In genomic region chr9:15189491-15189890, GRCh38 we compare ENCODE assay signal across 32 cellular contexts.
"Had no signal": no experiment of that assay in that cellular context is flagged by ENCODE, and none has a peak within 500 bp of the region (broad histone marks: within the 10 kb centered on the region; RNA-seq: fewer than 3 reads in every experiment).

No MANE protein-coding gene starts in this region.

- H3K9me3 Mint-ChIP-seq: activated B cell treated with CpG ODN at 0.5 μM for 24 hours; activated CD4-positive, alpha-beta memory T cell treated with anti-CD3 and anti-CD28 coated beads, Interleukin-2, amount 10 ng/mL, durations not matched to agents 7 days and 5 days; activated naive CD4-positive, alpha-beta T cell treated with anti-CD3 and anti-CD28 coated beads, Interleukin-2, amount 10 ng/mL, durations not matched to agents 7 days and 5 days; activated naive CD8-positive, alpha-beta T cell treated with anti-CD3 and anti-CD28 coated beads, Interleukin-2, amount 50 U/mL, for 24 hours had no signal

- H3K27ac Mint-ChIP-seq: activated B cell treated with CpG ODN at 0.5 μM for 24 hours; activated CD4-positive, alpha-beta memory T cell treated with anti-CD3 and anti-CD28 coated beads, Interleukin-2, amount 10 ng/mL, durations not matched to agents 7 days and 5 days; activated CD8-positive, alpha-beta memory T cell treated with anti-CD3 and anti-CD28 coated beads, Interleukin-2, amount 10 ng/mL, durations not matched to agents 7 days and 5 days; activated naive CD4-positive, alpha-beta T cell treated with anti-CD3 and anti-CD28 coated beads, Interleukin-2, amount 10 ng/mL, durations not matched to agents 7 days and 5 days; activated naive CD8-positive, alpha-beta T cell; activated naive CD8-positive, alpha-beta T cell treated with anti-CD3 and anti-CD28 coated beads, Interleukin-2, amount 50 U/mL, for 24 hours had no signal

- H3K27me3 Mint-ChIP-seq: activated B cell treated with CpG ODN at 0.5 μM for 24 hours; activated CD4-positive, alpha-beta memory T cell treated with anti-CD3 and anti-CD28 coated beads, Interleukin-2, amount 10 ng/mL, durations not matched to agents 7 days and 5 days; activated CD8-positive, alpha-beta memory T cell treated with anti-CD3 and anti-CD28 coated beads, Interleukin-2, amount 10 ng/mL, durations not matched to agents 7 days and 5 days; activated naive CD4-positive, alpha-beta T cell treated with anti-CD3 and anti-CD28 coated beads, Interleukin-2, amount 10 ng/mL, durations not matched to agents 7 days and 5 days; activated naive CD8-positive, alpha-beta T cell; activated naive CD8-positive, alpha-beta T cell treated with anti-CD3 and anti-CD28 coated beads, Interleukin-2, amount 50 U/mL, for 24 hours had no signal

- H3K36me3 ChIP-seq: brain microvascular endothelial cell had no signal

- H3K4me3 ChIP-seq: K562, PC-9 had no signal

- DNase-seq: activated B cell treated with CpG ODN at 0.5 μM for 24 hours; activated CD4-positive, alpha-beta memory T cell treated with anti-CD3 and anti-CD28 coated beads, Interleukin-2, amount 10 ng/mL, durations not matched to agents 7 days and 5 days; activated CD4-positive, alpha-beta T cell treated with anti-CD3 and anti-CD28 coated beads for 4 hours; activated CD4-positive, CD25-positive, alpha-beta regulatory T cell treated with anti-CD3 and anti-CD28 coated beads, Interleukin-2, amount 50 U/mL, for 72 hours; activated CD8-positive, alpha-beta memory T cell treated with anti-CD3 and anti-CD28 coated beads for 24 hours; activated CD8-positive, alpha-beta memory T cell treated with anti-CD3 and anti-CD28 coated beads, Interleukin-2, amount 10 ng/mL, durations not matched to agents 7 days and 5 days; activated CD8-positive, alpha-beta memory T cell treated with anti-CD3 and anti-CD28 coated beads, Interleukin-2, amount 50 U/mL, for 48 hours; activated effector memory CD4-positive, alpha-beta T cell treated with Interleukin-2 at 50 U/mL for 16 hours; activated naive CD4-positive, alpha-beta T cell treated with anti-CD3 and anti-CD28 coated beads, Interleukin-2, amount 10 ng/mL, durations not matched to agents 7 days and 5 days; activated naive CD8-positive, alpha-beta T cell treated with anti-CD3 and anti-CD28 coated beads, Interleukin-2, amount 50 U/mL, for 24 hours; activated T-cell treated with anti-CD3 and anti-CD28 coated beads, Interleukin-2, amount 50 U/mL, for 48 hours; amniotic stem cell; aorta; brain microvascular endothelial cell; central memory CD4-positive, alpha-beta T cell; NCI-H1105; NCI-H1436 treated with DMSO at 0.1 percent for 48 hours; NCI-H1694 treated with DMSO at 0.1 percent for 48 hours; NCI-H2029; NCI-H2171 treated with DMSO at 0.1 percent for 48 hours; NCI-H2227 treated with DMSO at 0.1 percent for 48 hours; NCI-H526; PC-9; SIG-M5; SW 1271; T-helper 1 cell; T-helper 2 cell; T-helper 9 cell had no signal

- H3K4me1 Mint-ChIP-seq: activated B cell treated with CpG ODN at 0.5 μM for 24 hours had no signal

- H3K4me3 Mint-ChIP-seq: activated B cell treated with CpG ODN at 0.5 μM for 24 hours; activated CD4-positive, alpha-beta memory T cell treated with anti-CD3 and anti-CD28 coated beads, Interleukin-2, amount 10 ng/mL, durations not matched to agents 7 days and 5 days; activated CD8-positive, alpha-beta memory T cell treated with anti-CD3 and anti-CD28 coated beads, Interleukin-2, amount 10 ng/mL, durations not matched to agents 7 days and 5 days; activated naive CD4-positive, alpha-beta T cell treated with anti-CD3 and anti-CD28 coated beads, Interleukin-2, amount 10 ng/mL, durations not matched to agents 7 days and 5 days; activated naive CD8-positive, alpha-beta T cell; activated naive CD8-positive, alpha-beta T cell treated with anti-CD3 and anti-CD28 coated beads, Interleukin-2, amount 50 U/mL, for 24 hours had no signal

- H3K27ac ChIP-seq: brain microvascular endothelial cell, PC-9, RWPE1, VCaP had no signal

- H3K27me3 ChIP-seq: brain microvascular endothelial cell had no signal
